ENCODE assay signal across 1 cellular context in genomic region chr1:21141030-21141429, GRCh38.
TF ChIP-seq lines count a peak whose summit lies in the region.

No MANE protein-coding gene starts in this region.

TF ChIP-seq in H1, 55 proteins besides CTCF, POLR2A, EP300 and RAD21:
- TF ChIP-seq POU5F1 (IDR thresholded peaks at IDR 0.05; ENCODE audit: low read depth, low read length) (no peak), CBX5 (IDR thresholded peaks at IDR 0.05; ENCODE audit: low read depth, low read length) (no peak), ASH2L (IDR thresholded peaks at IDR 0.05; ENCODE audit: low read length) (no peak), SUZ12 (IDR thresholded peaks at IDR 0.05; ENCODE audit: low read length) (no peak), MAX (IDR thresholded peaks at IDR 0.05) (no peak), KDM4A (IDR thresholded peaks at IDR 0.05; ENCODE audit: low read depth, low read length, severe bottlenecking) (no peak), SRF (IDR thresholded peaks at IDR 0.05; ENCODE audit: low read depth, low read length) (no peak), JUND (IDR thresholded peaks at IDR 0.05; ENCODE audit: low read length) (no peak), KDM1A (IDR thresholded peaks at IDR 0.05; ENCODE audit: borderline replicate concordance, low read length) (no peak), SAP30 (IDR thresholded peaks at IDR 0.05; ENCODE audit: insufficient read depth, insufficient replicate concordance, low read length) (no peak), SP4 (IDR thresholded peaks at IDR 0.05; ENCODE audit: low read length) (no peak), TEAD4 (IDR thresholded peaks at IDR 0.05; ENCODE audit: low read depth, low read length) (no peak), NANOG (IDR thresholded peaks at IDR 0.05; ENCODE audit: insufficient read depth, low read depth, low read length, poor library complexity, severe bottlenecking) (no peak), PHF8 (conservative IDR thresholded peaks at IDR 0.05; ENCODE audit: low read depth, low read length) (no peak), HDAC2 (IDR thresholded peaks at IDR 0.05; ENCODE audit: borderline replicate concordance in 1 of 2, low read depth in 2 of 2, low read length in 2 of 2) (no peak), ZNF274 (IDR thresholded peaks at IDR 0.05; ENCODE audit: borderline replicate concordance, extremely low read depth, low read length) (no peak), KDM5A (IDR thresholded peaks at IDR 0.05; ENCODE audit: low read length) (no peak), TCF12 (IDR thresholded peaks at IDR 0.05; ENCODE audit: low read depth, low read length) (no peak)
- TF ChIP-seq, protein P1, sequence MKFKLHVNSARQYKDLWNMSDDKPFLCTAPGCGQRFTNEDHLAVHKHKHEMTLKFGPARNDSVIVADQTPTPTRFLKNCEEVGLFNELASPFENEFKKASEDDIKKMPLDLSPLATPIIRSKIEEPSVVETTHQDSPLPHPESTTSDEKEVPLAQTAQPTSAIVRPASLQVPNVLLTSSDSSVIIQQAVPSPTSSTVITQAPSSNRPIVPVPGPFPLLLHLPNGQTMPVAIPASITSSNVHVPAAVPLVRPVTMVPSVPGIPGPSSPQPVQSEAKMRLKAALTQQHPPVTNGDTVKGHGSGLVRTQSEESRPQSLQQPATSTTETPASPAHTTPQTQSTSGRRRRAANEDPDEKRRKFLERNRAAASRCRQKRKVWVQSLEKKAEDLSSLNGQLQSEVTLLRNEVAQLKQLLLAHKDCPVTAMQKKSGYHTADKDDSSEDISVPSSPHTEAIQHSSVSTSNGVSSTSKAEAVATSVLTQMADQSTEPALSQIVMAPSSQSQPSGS (IDR thresholded peaks at IDR 0.05; ENCODE audit: low read length), result no peak
